11 cellular contexts compared by ENCODE assay signal in genomic region chr1:198929111-198929604, GRCh38.
DNase-seq lines count a peak whose midpoint lies in the region; ATAC-seq, FAIRE-seq and TF ChIP-seq lines count a peak whose summit lies in the region.
"Had no signal": no experiment of that assay in that cellular context is flagged by ENCODE, and none has a peak within 500 bp of the region (broad histone marks: within the 10 kb centered on the region; RNA-seq: fewer than 3 reads in every experiment).

No MANE protein-coding gene starts in this region.

- DNase-seq in BE2C: no peak
- no peak for DNase-seq in GM12891 (ENCODE audit: insufficient read length, low spot score)
- no peak for DNase-seq in NB4 (ENCODE audit: low read depth)
- DNase-seq in immature natural killer cell: no peak
- no peak for DNase-seq in medulla oblongata (ENCODE audit: extremely low spot score)
- no peak for DNase-seq in occipital lobe (lab: John Stamatoyannopoulos, UW)
- no peak for DNase-seq in NCI-H2029 treated with DMSO at 0.1 percent for 48 hours (lab: John Stamatoyannopoulos, UW)
- DNase-seq: DMS153, WERI-Rb-1 had no signal

- H3K36me3 Mint-ChIP-seq in immature natural killer cell: no peaks in the 10 kb centered on the region
- H3K36me3 Mint-ChIP-seq: stimulated activated effector memory CD8-positive, alpha-beta T cell treated with anti-CD3 and anti-CD28 coated beads, Interleukin-12 subunit alpha, Interleukin-12 subunit beta, amount 100 ng/mL, for 72 hours had no signal

- H3K4me1 ChIP-seq in BE2C: peaks cover 5% of the 10 kb centered on the region

- FAIRE-seq in GM12891 (lab: Jason Lieb, UNC): peak; percentile 85

- peak overlapping the region; percentile 47 for H3K4me3 ChIP-seq in BE2C (ENCODE audit: low read depth, low read length)
- peak overlapping the region; percentile 96 for H3K4me3 ChIP-seq in NB4 (ENCODE audit: low read depth, low read length)

- no peaks in the 10 kb centered on the region for H3K9me3 ChIP-seq in BE2C

- no peaks in the 10 kb centered on the region for H3K27me3 ChIP-seq in BE2C

- no peak for TF ChIP-seq CTCF in BE2C (IDR thresholded peaks at IDR 0.05; ENCODE audit: low read depth, low read length)
- TF ChIP-seq CTCF in NB4 (IDR thresholded peaks at IDR 0.05; ENCODE audit: low read depth, low read length): no peak

- H3K9me3 Mint-ChIP-seq in immature natural killer cell: no peaks in the 10 kb centered on the region
- H3K9me3 Mint-ChIP-seq: stimulated activated effector memory CD8-positive, alpha-beta T cell treated with anti-CD3 and anti-CD28 coated beads, Interleukin-12 subunit alpha, Interleukin-12 subunit beta, amount 100 ng/mL, for 72 hours had no signal

- no peak for ATAC-seq in GM18519 (IDR thresholded peaks at IDR 0.05; ENCODE audit: low FRiP score, unreplicated experiment)

- H3K36me3 ChIP-seq in BE2C: no peaks in the 10 kb centered on the region
- H3K36me3 ChIP-seq: WERI-Rb-1 had no signal

- H3K27me3 Mint-ChIP-seq in immature natural killer cell (ENCODE audit: low read depth in 3 of 3): no peaks in the 10 kb centered on the region

- peak overlapping the region; percentile 43 to 87 (median 79) for H3K27ac Mint-ChIP-seq in immature natural killer cell
- H3K27ac Mint-ChIP-seq: stimulated activated effector memory CD8-positive, alpha-beta T cell treated with anti-CD3 and anti-CD28 coated beads, Interleukin-12 subunit alpha, Interleukin-12 subunit beta, amount 100 ng/mL, for 72 hours had no signal

- no peak for TF ChIP-seq POLR2A in GM12891 (IDR thresholded peaks at IDR 0.05; ENCODE audit: low read depth, low read length)
- no peak for TF ChIP-seq POLR2A in NB4 (IDR thresholded peaks at IDR 0.05; ENCODE audit: extremely low read depth, insufficient read length)

- peak overlapping the region; percentile 56 to 84 (median 71) for H3K4me3 Mint-ChIP-seq in immature natural killer cell

- H3K4me1 Mint-ChIP-seq in immature natural killer cell: peaks cover 54 to 64% of the 10 kb centered on the region in 2 donors

TF ChIP-seq in GM12891, 5 proteins besides CTCF, POLR2A, EP300 and RAD21:
- TF ChIP-seq PAX5 (IDR thresholded peaks at IDR 0.05; ENCODE audit: insufficient read depth, low read length, severe bottlenecking) (no peak), SPI1 (IDR thresholded peaks at IDR 0.05; ENCODE audit: low read depth, low read length) (no peak), POU2F2 (IDR thresholded peaks at IDR 0.05; ENCODE audit: low read depth, low read length) (no peak), TAF1 (IDR thresholded peaks at IDR 0.05; ENCODE audit: low read depth, low read length) (no peak), POLR2AphosphoS5 (IDR thresholded peaks at IDR 0.05; ENCODE audit: low read depth, low read length) (no peak)
